In genomic region chr21:39750670-39751069, GRCh38 we compare ENCODE assay signal across 7 cellular contexts. TPM values are rescaled to one million over a fixed set of nuclear protein-coding genes. Genes with fewer than 3 reads are reported as not detected.
"Had no signal": no experiment of that assay in that cellular context is flagged by ENCODE, and none has a peak within 500 bp of the region (broad histone marks: within the 10 kb centered on the region; RNA-seq: fewer than 3 reads in every experiment).

No MANE protein-coding gene starts in this region.

- H3K4me1 Mint-ChIP-seq: IgD-negative memory B cell had no signal

- H3K4me3 Mint-ChIP-seq: GM23338, HFFc6 had no signal

- H3K4me2 ChIP-seq: GM23338 had no signal

- H3K27ac Mint-ChIP-seq: GM23338, HFFc6, IgD-negative memory B cell had no signal

- H3K27me3 Mint-ChIP-seq: IgD-negative memory B cell had no signal

- H3K27ac ChIP-seq: HL-60 had no signal

- DNase-seq: H7, HFFc6 had no signal

- H3K4me1 ChIP-seq: HAP-1 had no signal

- H3K36me3 Mint-ChIP-seq: IgD-negative memory B cell had no signal

- H3K4me3 ChIP-seq: GM23338, HAP-1 had no signal

- H2AFZ ChIP-seq: GM23338 had no signal

- H3K36me3 ChIP-seq: HAP-1 had no signal

RNA-seq across cellular contexts. Expression of gene IGSF5, which starts 5.7 kb away (rescaled TPM):
- total RNA-seq: HepG2, HFFc6 had no signal
- polyA plus RNA-seq: HepG2, IgD-negative memory B cell had no signal
